Comparison of ENCODE assay signal across 2 cellular contexts in genomic region chr9:33793496-33793895, GRCh38. TPM values are rescaled to one million over a fixed set of nuclear protein-coding genes. Genes with fewer than 3 reads are reported as not detected.
"Had no signal": no experiment of that assay in that cellular context is flagged by ENCODE, and none has a peak within 500 bp of the region (broad histone marks: within the 10 kb centered on the region; RNA-seq: fewer than 3 reads in every experiment).

No MANE protein-coding gene starts in this region.

RNA-seq across cellular contexts. Expression of gene PRSS3, which starts 1.9 kb away (rescaled TPM):
- total RNA-seq: HepG2 had no signal
- polyA plus RNA-seq: HepG2, IgD-negative memory B cell had no signal
